ENCODE assay signal across 32 cellular contexts in the genomic region with DNA sequence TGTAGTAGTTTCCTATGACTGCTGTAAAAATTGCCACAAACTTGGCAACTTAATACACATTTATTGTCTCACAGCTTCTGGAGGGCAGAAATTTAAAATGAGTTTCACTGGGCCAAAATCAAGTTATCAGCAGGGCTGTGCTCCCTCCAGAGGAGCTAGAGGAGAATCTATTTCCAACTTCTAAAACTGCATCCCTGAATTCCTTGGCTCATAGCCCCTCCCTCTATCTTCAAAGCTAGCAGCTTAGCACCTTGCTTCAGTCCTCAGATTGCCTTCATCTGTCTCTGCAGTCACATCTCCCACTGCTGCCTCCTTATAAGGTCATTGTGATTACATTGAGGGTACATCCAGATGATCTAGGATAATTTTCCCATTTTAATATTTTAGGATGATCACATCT. TPM values are rescaled to one million over a fixed set of nuclear protein-coding genes. Genes with fewer than 3 reads are reported as not detected.
"Had no signal": no experiment of that assay in that cellular context is flagged by ENCODE, and none has a peak within 500 bp of the region (broad histone marks: within the 10 kb centered on the region; RNA-seq: fewer than 3 reads in every experiment).

No MANE protein-coding gene starts in this region.

- H3K27ac ChIP-seq: left ventricle myocardium inferior, pancreas, prostate gland, skin epidermis, stomach, testis, tibial artery, upper lobe of right lung had no signal

- H3K27ac Mint-ChIP-seq: naive thymus-derived CD8-positive, alpha-beta T cell; nephron; stimulated activated naive B cell treated with anti-CD40 and anti-IgM and Interleukin-4, amounts not matched to agents 10 μg/mL and 1 μg/mL and 100 μg/mL, for 72 hours had no signal

- H3K9me3 Mint-ChIP-seq: naive thymus-derived CD8-positive, alpha-beta T cell; nephron; neural crest cell; stimulated activated naive B cell treated with anti-CD40 and anti-IgM and Interleukin-4, amounts not matched to agents 10 μg/mL and 1 μg/mL and 100 μg/mL, for 72 hours had no signal

- H3K27me3 Mint-ChIP-seq: naive thymus-derived CD8-positive, alpha-beta T cell; stimulated activated naive B cell treated with anti-CD40 and anti-IgM and Interleukin-4, amounts not matched to agents 10 μg/mL and 1 μg/mL and 100 μg/mL, for 72 hours had no signal

- H3K9me3 ChIP-seq: left ventricle myocardium inferior, mucosa of descending colon, pancreas, prostate gland, stomach, testis, tibial artery, upper lobe of right lung had no signal

- H3K27me3 ChIP-seq: pancreas, stomach, testis, tibial artery, upper lobe of right lung had no signal

- DNase-seq: hypothalamus; islet precursor cell; left ventricle myocardium inferior; midbrain; mucosa of descending colon; naive thymus-derived CD8-positive, alpha-beta T cell; nucleus accumbens; pancreas; posterior cingulate gyrus; retina; right cardiac atrium; stimulated activated CD4-positive, alpha-beta T cell treated with anti-CD3 and anti-CD28 coated beads, Interleukin-12 subunit alpha, Interleukin-12 subunit beta, amount 100 ng/mL, for 4 hours; stimulated activated CD4-positive, alpha-beta T cell treated with anti-CD3 and anti-CD28 coated beads, Interleukin-15, amount 100 ng/mL, for 24 hours; stimulated activated CD4-positive, alpha-beta T cell treated with anti-CD3 and anti-CD28 coated beads, Interleukin-2, amount 100 ng/mL, for 24 hours; stimulated activated CD4-positive, alpha-beta T cell treated with anti-CD3 and anti-CD28 coated beads, Interleukin-4, amount 100 ng/mL, for 1 hour; stimulated activated naive B cell treated with anti-CD40 and anti-IgM and Interleukin-4, amounts not matched to agents 10 μg/mL and 1 μg/mL and 100 μg/mL, for 72 hours; stimulated activated naive CD8-positive, alpha-beta T cell treated with anti-CD3 and anti-CD28 coated beads, Interleukin-15, Interleukin-2, amounts not matched to agents 100 U/mL and 50 U/mL, for 24 hours; stomach; testis; tibial artery; trophoblast cell; upper lobe of right lung had no signal

- H3K36me3 ChIP-seq: left ventricle myocardium inferior, pancreas, prostate gland, stomach, tibial artery, upper lobe of right lung had no signal

- H3K4me1 Mint-ChIP-seq: nephron; neural crest cell; stimulated activated naive B cell treated with anti-CD40 and anti-IgM and Interleukin-4, amounts not matched to agents 10 μg/mL and 1 μg/mL and 100 μg/mL, for 72 hours had no signal

- ATAC-seq: mucosa of descending colon; naive thymus-derived CD8-positive, alpha-beta T cell; pancreas; right cardiac atrium; sciatic nerve; stimulated activated naive B cell treated with anti-CD40 and anti-IgM and Interleukin-4, amounts not matched to agents 10 μg/mL and 1 μg/mL and 100 μg/mL, for 72 hours; stimulated activated naive CD8-positive, alpha-beta T cell treated with anti-CD3 and anti-CD28 coated beads, Interleukin-15, Interleukin-2, amounts not matched to agents 100 U/mL and 50 U/mL, for 24 hours; upper lobe of right lung had no signal

- H3K4me3 ChIP-seq: left ventricle myocardium inferior, lung, mucosa of descending colon, pancreas, prostate gland, skin epidermis, stomach, testis, tibial artery, upper lobe of right lung had no signal

- H3K36me3 Mint-ChIP-seq: naive thymus-derived CD8-positive, alpha-beta T cell; stimulated activated naive B cell treated with anti-CD40 and anti-IgM and Interleukin-4, amounts not matched to agents 10 μg/mL and 1 μg/mL and 100 μg/mL, for 72 hours had no signal

- H3K4me1 ChIP-seq: left ventricle myocardium inferior, pancreas, prostate gland, stomach, testis, tibial artery, upper lobe of right lung had no signal

- H3K4me3 Mint-ChIP-seq: naive thymus-derived CD8-positive, alpha-beta T cell; nephron; neural crest cell; stimulated activated naive B cell treated with anti-CD40 and anti-IgM and Interleukin-4, amounts not matched to agents 10 μg/mL and 1 μg/mL and 100 μg/mL, for 72 hours had no signal

RNA-seq across cellular contexts. Expression of a gene that starts 17.8 kb away (rescaled TPM):
- total RNA-seq: kidney epithelial cell; lower leg skin; mesenteric fat pad; mucosa of descending colon; naive thymus-derived CD8-positive, alpha-beta T cell; osteoblast; pancreas; prostate gland; right cardiac atrium; upper lobe of right lung had no signal
- polyA plus RNA-seq: naive thymus-derived CD8-positive, alpha-beta T cell; right cardiac atrium had no signal
